In genomic region chr16:16090238-16090637, GRCh38 we compare ENCODE assay signal across 18 cellular contexts.
"Had no signal": no experiment of that assay in that cellular context is flagged by ENCODE, and none has a peak within 500 bp of the region (broad histone marks: within the 10 kb centered on the region; RNA-seq: fewer than 3 reads in every experiment).

No MANE protein-coding gene starts in this region.

- DNase-seq: activated CD4-positive, alpha-beta T cell treated with anti-CD3 and anti-CD28 coated beads for 1 hour; activated CD8-positive, alpha-beta memory T cell treated with anti-CD3 and anti-CD28 coated beads, Interleukin-2, amount 50 U/mL, for 48 hours; activated naive CD4-positive, alpha-beta T cell treated with Interleukin-2 at 50 U/mL for 16 hours; activated T-cell treated with anti-CD3 and anti-CD28 coated beads, Interleukin-2, amount 50 U/mL, for 4 hours; amygdala; cerebellar nuclear complex; immature natural killer cell; kidney glomerular epithelial cell; left lung; naive B cell; stimulated activated CD4-positive, alpha-beta T cell treated with anti-CD3 and anti-CD28 coated beads, Interleukin-2, amount 100 ng/mL, for 48 hours; stimulated activated CD8-positive, alpha-beta memory T cell treated with anti-CD3 and anti-CD28 coated beads, Interleukin-4, amount 100 ng/mL, for 48 hours; stimulated activated naive CD4-positive, alpha-beta T cell treated with Interleukin-2 at 50 U/mL for 16 hours; T-helper 1 cell; T-helper 9 cell; upper lobe of right lung had no signal

- H3K27me3 ChIP-seq: left lung, upper lobe of right lung had no signal

- H3K4me1 Mint-ChIP-seq: neural crest cell had no signal

- H3K27ac Mint-ChIP-seq: immature natural killer cell had no signal

- H3K27me3 Mint-ChIP-seq: naive B cell had no signal

- H3K4me3 Mint-ChIP-seq: activated T-cell treated with anti-CD3 and anti-CD28 coated beads, Interleukin-2, amount 50 U/mL, for 4 hours; immature natural killer cell; naive B cell; neural crest cell had no signal

- H3K9me3 ChIP-seq: left lung, upper lobe of right lung had no signal

- ATAC-seq: activated T-cell treated with anti-CD3 and anti-CD28 coated beads, Interleukin-2, amount 50 U/mL, for 4 hours; left lung; upper lobe of right lung had no signal

- H3K9me3 Mint-ChIP-seq: activated T-cell treated with anti-CD3 and anti-CD28 coated beads, Interleukin-2, amount 50 U/mL, for 4 hours; immature natural killer cell; naive B cell; neural crest cell had no signal

- H3K27ac ChIP-seq: coronary artery, left lung, upper lobe of right lung had no signal
